ENCODE assay signal across 1 cellular context in genomic region chr11:65440831-65441499, GRCh38.
A peak's percentile ranks its signal among the peaks of the same experiment; 100 is the strongest.
TF ChIP-seq lines count a peak whose summit lies in the region.

No MANE protein-coding gene starts in this region.

TF ChIP-seq in HepG2, 621 proteins besides CTCF, POLR2A, EP300 and RAD21:
- TF ChIP-seq PCBP1 (IDR thresholded peaks at IDR 0.05; ENCODE audit: borderline replicate concordance, low read depth, low read length): no peak
- TF ChIP-seq RBM22 (optimal IDR thresholded peaks at IDR 0.05; ENCODE audit: low read length): peak; percentile 98
- TF ChIP-seq RBFOX2 (IDR thresholded peaks at IDR 0.05; ENCODE audit: low read depth, low read length): peak; percentile 73
- no peak for TF ChIP-seq ZNF616 (CRISPR knock-in tag; IDR thresholded peaks at IDR 0.05; ENCODE audit: low read depth)
- peak; percentile 91; the same call in 1 of the 2 replicates for TF ChIP-seq POLR2AphosphoS2 (IDR thresholded peaks at IDR 0.05; ENCODE audit: low read depth, low read length)
- peak; percentile 79 for TF ChIP-seq POLR2G (IDR thresholded peaks at IDR 0.05; ENCODE audit: low read depth, low read length)
